9 cellular contexts compared by ENCODE assay signal in genomic region chr4:112567536-112567935, GRCh38. TPM values are rescaled to one million over a fixed set of nuclear protein-coding genes. Genes with fewer than 3 reads are reported as not detected.
"Had no signal": no experiment of that assay in that cellular context is flagged by ENCODE, and none has a peak within 500 bp of the region (broad histone marks: within the 10 kb centered on the region; RNA-seq: fewer than 3 reads in every experiment).

No MANE protein-coding gene starts in this region.

- H3K4me3 ChIP-seq: GM23338 had no signal

- ATAC-seq: GM23338 had no signal

- H2AFZ ChIP-seq: GM23338 had no signal

- H3K4me3 Mint-ChIP-seq: GM23338, H9, IgD-negative memory B cell had no signal

- H3K4me2 ChIP-seq: GM23338 had no signal

- H3K27ac Mint-ChIP-seq: GM23338, H9, IgD-negative memory B cell had no signal

- H3K27me3 Mint-ChIP-seq: IgD-negative memory B cell had no signal

- H3K4me1 Mint-ChIP-seq: GM23338, H9 had no signal

- FAIRE-seq: H1, H54, HTR-8/SVneo had no signal

- DNase-seq: H9, HCEC 1CT, KG1 had no signal

- H3K9me3 Mint-ChIP-seq: GM23338 had no signal

RNA-seq across cellular contexts. Expression of gene NEUROG2, which starts 51.6 kb away (rescaled TPM):
- total RNA-seq: GM23338, H1, H9, HT-29 had no signal
- polyA plus RNA-seq: GM23338, IgD-negative memory B cell had no signal
